ENCODE assay signal across 1 cellular context in genomic region chr11:74766905-74767304, GRCh38.
TF ChIP-seq lines count a peak whose summit lies in the region.

No MANE protein-coding gene starts in this region.

TF ChIP-seq in HepG2, 621 proteins besides CTCF, POLR2A, EP300 and RAD21:
- TF ChIP-seq ZNF101 (CRISPR knock-in tag; IDR thresholded peaks at IDR 0.05; ENCODE audit: borderline replicate concordance, low read depth), result no peak
- TF ChIP-seq ZNF121 (CRISPR knock-in tag; IDR thresholded peaks at IDR 0.05), result 0 out of 2 replicates have a peak, but pooled peaks have one; percentile 50
